In the genomic region with DNA sequence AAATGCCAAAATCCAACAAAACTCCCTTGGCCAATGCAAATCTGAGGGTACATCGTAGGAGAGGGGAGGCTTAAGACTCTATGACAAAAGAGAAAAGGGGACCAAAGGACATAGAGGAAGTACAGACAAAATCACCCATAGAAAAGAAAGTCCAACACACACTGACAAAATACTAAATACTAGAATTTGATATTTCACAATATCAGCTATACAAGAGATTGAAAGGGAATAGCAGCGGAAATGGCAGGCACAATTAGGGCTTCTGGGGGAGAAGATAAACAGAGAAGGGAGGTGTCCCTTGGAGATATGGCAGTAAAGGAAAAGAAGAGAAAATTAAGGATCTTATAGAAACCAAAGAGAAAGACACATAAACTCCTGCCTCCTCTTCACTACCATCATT, we compare ENCODE assay signal across 22 cellular contexts. TPM values are rescaled to one million over a fixed set of nuclear protein-coding genes. Genes with fewer than 3 reads are reported as not detected.
DNase-seq lines count a peak whose midpoint lies in the region; ATAC-seq, FAIRE-seq and TF ChIP-seq lines count a peak whose summit lies in the region.
"Had no signal": no experiment of that assay in that cellular context is flagged by ENCODE, and none has a peak within 500 bp of the region (broad histone marks: within the 10 kb centered on the region; RNA-seq: fewer than 3 reads in every experiment).

No MANE protein-coding gene starts in this region.

- H4K91ac ChIP-seq in trophoblast cell (ENCODE audit: low read depth, low read length), result no peak overlapping the region

- H3K4me1 Mint-ChIP-seq in CD4-positive, alpha-beta T cell (ENCODE audit: low read depth), result peaks cover 87% of the 10 kb centered on the region
- H3K4me1 Mint-ChIP-seq: H9 had no signal

- H3K14ac ChIP-seq in trophoblast cell (ENCODE audit: low read length), result no peak overlapping the region

- H3K27ac ChIP-seq in CD4-positive, alpha-beta T cell (ENCODE audit: low read depth, low read length), result no peak overlapping the region
- H3K27ac ChIP-seq in K562 (ENCODE audit: extremely low read depth, low read depth, low read length), result peak overlapping the region; percentile 72
- no peak overlapping the region for H3K27ac ChIP-seq in trophoblast cell (ENCODE audit: low read depth, low read length)
- H3K27ac ChIP-seq in uterus, result no peak overlapping the region
- no peak overlapping the region for H3K27ac ChIP-seq in RWPE1
- H3K27ac ChIP-seq: SK-N-MC had no signal

- no peak for TF ChIP-seq POLR2A in K562 (conservative IDR thresholded peaks at IDR 0.05)
- TF ChIP-seq POLR2A in uterus (IDR thresholded peaks at IDR 0.05), result no peak

- H2AFZ ChIP-seq in K562 (ENCODE audit: low read depth, low read length), result 0 out of 2 replicates have a peak overlapping the region, but pooled peaks have one; percentile 6
- H2AFZ ChIP-seq in trophoblast cell (ENCODE audit: insufficient read depth, low read length, poor library complexity), result no peak overlapping the region

- H3K27ac Mint-ChIP-seq in CD4-positive, alpha-beta T cell, result no peak overlapping the region
- H3K27ac Mint-ChIP-seq: H9 had no signal

- ATAC-seq in CD4-positive, alpha-beta T cell (ENCODE audit: poor library complexity), result no peak
- ATAC-seq in K562, result peak; percentile 61

- peaks cover 10% of the 10 kb centered on the region for H3K9me3 ChIP-seq in CD4-positive, alpha-beta T cell (ENCODE audit: control insufficient read depth, low read length)
- H3K9me3 ChIP-seq in K562 (replicated peaks; ENCODE audit: control insufficient read depth, insufficient read depth, low read depth, low read length), result peaks cover 12% of the 10 kb centered on the region
- no peaks in the 10 kb centered on the region for H3K9me3 ChIP-seq in trophoblast cell (ENCODE audit: insufficient read depth, low read depth, low read length)
- peaks cover 0 to 4% of the 10 kb centered on the region in 2 donors for H3K9me3 ChIP-seq in uterus

- H3K9ac ChIP-seq in K562 (ENCODE audit: insufficient read depth in 1 of 2, low read depth in 2 of 2, low read length in 2 of 2), result peak overlapping the region in 1 of 2 experiments; percentile 30; a peak in 2 of 4 replicates
- H3K9ac ChIP-seq in trophoblast cell (ENCODE audit: low read length), result no peak overlapping the region

- no peaks in the 10 kb centered on the region for H3K27me3 Mint-ChIP-seq in CD4-positive, alpha-beta T cell

- no peak overlapping the region for H4K12ac ChIP-seq in trophoblast cell (ENCODE audit: low read depth, low read length)

- H3K4me1 ChIP-seq in K562 (replicated peaks in 1 of 2; ENCODE audit: control insufficient read depth in 2 of 2, insufficient read depth in 2 of 2, low read length in 2 of 2), result peaks cover 4 to 16% of the 10 kb centered on the region in 2 experiments; a peak in 4 of 5 replicates
- H3K4me1 ChIP-seq in trophoblast cell (ENCODE audit: control insufficient read depth in 1 of 2, insufficient read depth in 2 of 2, low read length in 2 of 2), result no peaks in the 10 kb centered on the region
- no peaks in the 10 kb centered on the region for H3K4me1 ChIP-seq in uterus

- peak overlapping the region; percentile 1 for H3K4me3 Mint-ChIP-seq in CD4-positive, alpha-beta T cell
- H3K4me3 Mint-ChIP-seq: H9 had no signal

- H2BK120ac ChIP-seq in trophoblast cell (ENCODE audit: insufficient read depth, low read length, poor library complexity), result no peak overlapping the region

- peak; percentile 85 for TF ChIP-seq EP300 in K562 (IDR thresholded peaks at IDR 0.05; ENCODE audit: low read length)

- H3K4me2 ChIP-seq in K562 (ENCODE audit: insufficient read depth, low read length), result peak overlapping the region; percentile 49
- H3K4me2 ChIP-seq in trophoblast cell (ENCODE audit: low read length), result no peak overlapping the region

- H4K8ac ChIP-seq in trophoblast cell (ENCODE audit: low read depth, low read length), result no peak overlapping the region

- in situ Hi-C loops in K562 (cut with MboI), result no loop called here

- peaks cover 50% of the 10 kb centered on the region for H3K36me3 Mint-ChIP-seq in CD4-positive, alpha-beta T cell (ENCODE audit: low read depth)

- no peak overlapping the region for H3K23ac ChIP-seq in trophoblast cell (ENCODE audit: low read length)

- H3K18ac ChIP-seq in trophoblast cell (ENCODE audit: low read length), result no peak overlapping the region

- BruUV-seq in K562 (replicated peaks; lab: Mats Ljungman, UMichigan), result no TSS peak

- no peaks in the 10 kb centered on the region for H3K9me1 ChIP-seq in K562 (ENCODE audit: control insufficient read depth, insufficient read depth, low read length)

- no peaks in the 10 kb centered on the region for H3K79me1 ChIP-seq in trophoblast cell (ENCODE audit: low read length)

- no peak for TF ChIP-seq CTCF in CD4-positive, alpha-beta T cell (IDR thresholded peaks at IDR 0.05)
- TF ChIP-seq CTCF in K562 (IDR thresholded peaks at IDR 0.05 in 2 of 3, conservative IDR thresholded peaks at IDR 0.05 in 1 of 3; ENCODE audit: insufficient read depth in 2 of 3, low read depth in 1 of 3, low read length in 3 of 3) (no peak), uterus (IDR thresholded peaks at IDR 0.05) (no peak), RWPE1 (conservative IDR thresholded peaks at IDR 0.05; ENCODE audit: low read depth) (no peak)

- TF ChIP-seq RAD21 in K562 (CRISPR knock-in tag; conservative IDR thresholded peaks at IDR 0.05 in 1 of 2, IDR thresholded peaks at IDR 0.05 in 1 of 2), result peak in 1 of 2 experiments; percentile 21; a peak in 1 of 4 replicates

- FAIRE-seq in GM19239 (lab: Jason Lieb, UNC) (peak; percentile 8), K562 (lab: Jason Lieb, UNC) (peak; percentile 15)
- FAIRE-seq: HTR-8/SVneo had no signal

- H3K4ac ChIP-seq in trophoblast cell (ENCODE audit: low read depth, low read length), result peak overlapping the region; percentile 94

- H3K27me3 ChIP-seq in CD4-positive, alpha-beta T cell (ENCODE audit: control insufficient read depth, insufficient read depth, low read length), result no peaks in the 10 kb centered on the region
- no peaks in the 10 kb centered on the region for H3K27me3 ChIP-seq in K562 (ENCODE audit: control insufficient read depth in 2 of 2, insufficient read depth in 2 of 2, low read length in 2 of 2)
- no peaks in the 10 kb centered on the region for H3K27me3 ChIP-seq in trophoblast cell (ENCODE audit: insufficient read depth, low read length)
- no peaks in the 10 kb centered on the region for H3K27me3 ChIP-seq in uterus

- peaks cover 24% of the 10 kb centered on the region for H3K9me3 Mint-ChIP-seq in CD4-positive, alpha-beta T cell

- no peak overlapping the region for H2BK12ac ChIP-seq in trophoblast cell (ENCODE audit: low read length)

- no peak overlapping the region for H2BK5ac ChIP-seq in trophoblast cell (ENCODE audit: low read depth, low read length, poor library complexity)

- POLR2A ChIA-PET in CD4-positive, alpha-beta T cell (lab: Charles Lee), result interaction anchor here (1.1 kb wide), 1 partner anchor 18 kb away, joined by 3 read pairs; no protein-coding TSS in a partner anchor
- POLR2A ChIA-PET in K562 (lab: Yijun Ruan, JAX), result interaction anchor here (0.9 to 1.7 kb wide), 4 partner anchors 9 to 27 kb away, joined by 3 to 4 read pairs (median 4); no protein-coding TSS in a partner anchor
- POLR2A ChIA-PET in RWPE1 (lab: Yijun Ruan, JAX; ENCODE audit: low non-redundant PET), result no interaction called here

- intact Hi-C loops in CD4-positive, alpha-beta T cell (cut with DNase I, micrococcal nuclease), result no loop called here
- intact Hi-C loops in K562 (cut with micrococcal nuclease) (no loop called here), uterus (cut with DNase I; ENCODE audit: low total_unique reads) (no loop called here)

- H2AK5ac ChIP-seq in trophoblast cell (ENCODE audit: low read length), result no peak overlapping the region

- peaks cover 99% of the 10 kb centered on the region for H3K79me2 ChIP-seq in K562 (ENCODE audit: control insufficient read depth, insufficient read depth, low read length)
- peaks cover 7% of the 10 kb centered on the region for H3K79me2 ChIP-seq in trophoblast cell (ENCODE audit: control insufficient read depth, insufficient read depth, low read length, poor library complexity)

- H4K20me1 ChIP-seq in K562 (replicated peaks; ENCODE audit: control insufficient read depth, insufficient read depth, low read length), result no peaks in the 10 kb centered on the region

- DNase-seq in CD4-positive, alpha-beta T cell, result no peak
- DNase-seq in GM19239 (ENCODE audit: insufficient read length, low spot score), result no peak
- peak; percentile 13 to 76 (median 43) for DNase-seq in K562 (ENCODE audit: extremely low read depth in 1 of 4, low spot score in 3 of 4)
- DNase-seq in trophoblast cell, result no peak
- DNase-seq in amniotic stem cell (lab: John Stamatoyannopoulos, UW), result no peak
- no peak for DNase-seq in uterus
- DNase-seq in RWPE1 (ENCODE audit: low spot score), result no peak
- DNase-seq: C1 segment of cervical spinal cord; COR-L47; DMS153; GDM1; H9; MV-4-11; NCI-H1417; NCI-H187; NCI-H2107; NCI-H510A; NCI-H748 treated with DMSO at 0.1 percent for 48 hours; NK-92 treated with Interleukin-12 subunit alpha and Interleukin-12 subunit beta, amount 100 ng/mL, for 24 hours; SHP77 had no signal

- H3K36me3 ChIP-seq in K562 (ENCODE audit: control insufficient read depth, insufficient read depth, low read length) (peaks cover 6% of the 10 kb centered on the region), trophoblast cell (ENCODE audit: control insufficient read depth in 1 of 2, insufficient read depth in 2 of 2, low read length in 2 of 2) (peaks cover 0 to 1% of the 10 kb centered on the region in 2 experiments), uterus (no peaks in the 10 kb centered on the region)

- 2% methylated on average over 2 of the region's 2 CpGs for WGBS in K562 (ENCODE audit: insufficient coverage, low coverage, missing lambda C conversion rate)
- no CpG with 5 or more reads among the region's 2 CpGs for WGBS in trophoblast cell (ENCODE audit: extremely low coverage, insufficient coverage, insufficient read length)

- no peak overlapping the region for H3K4me3 ChIP-seq in K562
- no peak overlapping the region for H3K4me3 ChIP-seq in trophoblast cell (ENCODE audit: low read depth, low read length)
- H3K4me3 ChIP-seq in uterus, result no peak overlapping the region
- H3K4me3 ChIP-seq: SK-N-MC had no signal

- CTCF ChIA-PET in CD4-positive, alpha-beta T cell (lab: Charles Lee), result interaction anchor here (1.0 kb wide), 1 partner anchor 26 kb away, joined by 3 read pairs; no protein-coding TSS in a partner anchor
- CTCF ChIA-PET in K562 (lab: Yijun Ruan, JAX; ENCODE audit: low intra/inter-chr PET ratio) (no interaction called here), RWPE1 (lab: Yijun Ruan, JAX) (no interaction called here)

RNA-seq across cellular contexts. Expression of gene ATP2B1, which starts 29.0 kb away (rescaled TPM):
- 100 to 1,000 TPM in 1 of 2 experiments, 10 to 100 TPM in 1; 98.2 to 100 TPM for total RNA-seq in CD4-positive, alpha-beta T cell
- total RNA-seq in K562 (2011; cell fraction: chromatin; rRNA removed; ENCODE audit: low replicate concordance), result 36.0 and 177 TPM in 2 replicates
- 21.2 and 30.4 TPM in 2 replicates for total RNA-seq in K562 (2011; cell fraction: nucleolus; rRNA removed)
- total RNA-seq in K562 (2011; cell fraction: nucleoplasm; rRNA removed), result 57.1 and 97.8 TPM in 2 replicates
- 15.4 and 27.9 TPM in 2 replicates for total RNA-seq in K562 (2014; rRNA removed)
- total RNA-seq in K562 (2014; rRNA removed; fragmentation: Illumina TruSeq; extraction: Trizol), result 38.3 and 45.9 TPM in 2 replicates
- 35.0 and 39.0 TPM in 2 replicates for total RNA-seq in K562 (2015; rRNA removed; fragmentation: Illumina TruSeq; extraction: Trizol)
- total RNA-seq in K562 (2021), result 27.5 and 27.8 TPM in 2 replicates
- polyA plus RNA-seq in K562 (2011; rRNA removed), result 17.5 and 22.7 TPM in 2 replicates
- polyA plus RNA-seq in K562 (2011; cell fraction: cytosol; rRNA removed), result 3.3 and 7.2 TPM in 2 replicates
- 19.0 and 29.5 TPM in 2 replicates for polyA plus RNA-seq in K562 (2011; cell fraction: nucleus; rRNA removed)
- 12.7 and 20.0 TPM in 2 replicates for polyA plus RNA-seq in K562 (2012)
- polyA plus RNA-seq in K562 (2014; fragmentation: Illumina TruSeq; extraction: Trizol), result 26.1 and 28.5 TPM in 2 replicates
- polyA plus RNA-seq in K562 (2014; fragmentation: Nextera tagmentation; extraction: Ambion mirVana), result 1 to 10 TPM; 8.6 to 9.7 TPM
- polyA plus RNA-seq in K562 (2014; rRNA removed), result 16.2 and 26.5 TPM in 2 replicates
- 50.0 and 57.4 TPM in 2 replicates for polyA minus RNA-seq in K562 (2011; rRNA and poly(A)+ RNA removed)
- polyA minus RNA-seq in K562 (2011; cell fraction: cytosol; rRNA and poly(A)+ RNA removed), result 18.1 and 19.4 TPM in 2 replicates
- polyA minus RNA-seq in K562 (2011; cell fraction: nucleus; rRNA and poly(A)+ RNA removed), result 27.1 and 50.1 TPM in 2 replicates
- polyA plus RNA-seq in trophoblast cell (2013), result 116 and 124 TPM in 2 replicates
- 100 to 1,000 TPM in 1 of 4 donors, 10 to 100 TPM in 3; 16.7 to 172 (median 48.6) TPM for total RNA-seq in uterus

Comparison
In these comparisons a context has a peak if more than half of its experiments do, and no peak if none do; other contexts are left out.
1. DNase-seq: peak in K562 (4 of 4); none in CD4-positive, alpha-beta T cell (0 of 10), GM19239 (single experiment), trophoblast cell (0 of 2), amniotic stem cell (single experiment), uterus (0 of 2) and RWPE1 (single experiment).